Comparison of ENCODE assay signal across 21 cellular contexts in genomic region chr2:109223490-109223889, GRCh38.
DNase-seq lines count a peak whose midpoint lies in the region; ATAC-seq, FAIRE-seq and TF ChIP-seq lines count a peak whose summit lies in the region.
"Had no signal": no experiment of that assay in that cellular context is flagged by ENCODE, and none has a peak within 500 bp of the region (broad histone marks: within the 10 kb centered on the region; RNA-seq: fewer than 3 reads in every experiment).

No MANE protein-coding gene starts in this region.

- no peak for TF ChIP-seq CTCF in GM23338 (conservative IDR thresholded peaks at IDR 0.05; ENCODE audit: low read depth in 2 of 2)
- TF ChIP-seq CTCF in H1 (IDR thresholded peaks at IDR 0.05; ENCODE audit: control extremely low read depth in 1 of 3, insufficient read depth in 1 of 3, low read depth in 1 of 3, low read length in 3 of 3), result no peak
- no peak for TF ChIP-seq CTCF in neutrophil (IDR thresholded peaks at IDR 0.05)

- H4K91ac ChIP-seq in H1 (replicated peaks; ENCODE audit: insufficient read length, low read length), result no peak overlapping the region

- CTCF ChIA-PET in activated CD4-positive, alpha-beta memory T cell treated with anti-CD3 and anti-CD28 coated beads, Interleukin-2, amount 10 ng/mL, durations not matched to agents 7 days and 5 days (lab: Charles Lee), result interaction anchor here (1.6 kb wide), 1 partner anchor 11 kb away, joined by 3 read pairs; no protein-coding TSS in a partner anchor
- CTCF ChIA-PET in activated CD4-positive, alpha-beta memory T cell treated with anti-CD3 and anti-CD28 coated beads for 36 hours (lab: Charles Lee), result no interaction called here
- CTCF ChIA-PET in H1 (lab: Charles Lee; ENCODE audit: partially characterized antibody) (interaction anchor here (0.7 to 2.6 kb wide), 19 partner anchors 8 to 499 kb away, joined by 3 to 13 read pairs (median 4); no protein-coding TSS in a partner anchor), T-cell (lab: Charles Lee) (interaction anchor here in 1 of 2 donors (1.3 kb wide), 1 partner anchor 287 kb away, joined by 3 read pairs; no protein-coding TSS in a partner anchor)

- no peak for TF ChIP-seq POLR2A in H1 (IDR thresholded peaks at IDR 0.05; ENCODE audit: control extremely low read depth in 1 of 2, low read depth in 2 of 2, low read length in 2 of 2)

- no peaks in the 10 kb centered on the region for H3K23me2 ChIP-seq in H1 (ENCODE audit: low read depth, low read length)

- no peak overlapping the region for H3K56ac ChIP-seq in H1 (replicated peaks; ENCODE audit: insufficient read length, low read depth, low read length)

- H3K4me3 Mint-ChIP-seq in activated CD4-positive, alpha-beta memory T cell treated with anti-CD3 and anti-CD28 coated beads, Interleukin-2, amount 10 ng/mL, durations not matched to agents 7 days and 5 days, result no peak overlapping the region
- H3K4me3 Mint-ChIP-seq in activated CD4-positive, alpha-beta memory T cell treated with anti-CD3 and anti-CD28 coated beads for 36 hours, result no peak overlapping the region
- H3K4me3 Mint-ChIP-seq in GM23338, result no peak overlapping the region
- no peak overlapping the region for H3K4me3 Mint-ChIP-seq in T-cell
- H3K4me3 Mint-ChIP-seq: CD4-positive, CD25-positive, alpha-beta regulatory T cell; IgD-negative memory B cell had no signal

- H3K4me3 ChIP-seq in GM23338 (no peak overlapping the region), H1 (ENCODE audit: extremely low read depth in 1 of 4, insufficient read depth in 2 of 4, low read depth in 3 of 4, low read length in 4 of 4) (no peak overlapping the region), neutrophil (ENCODE audit: low read depth in 1 of 2, low read length in 1 of 2) (no peak overlapping the region)

- H2BK120ac ChIP-seq in H1 (replicated peaks; ENCODE audit: low read depth, low read length), result no peak overlapping the region

- no peak overlapping the region for H3K23ac ChIP-seq in H1 (ENCODE audit: insufficient read length)

- H3K14ac ChIP-seq in H1 (ENCODE audit: insufficient read length), result no peak overlapping the region

- no peak overlapping the region for H2BK20ac ChIP-seq in H1 (ENCODE audit: low read length)

- no peak overlapping the region for H3K18ac ChIP-seq in H1 (ENCODE audit: extremely low read depth, low read length)

- no peak overlapping the region for H4K5ac ChIP-seq in H1 (ENCODE audit: insufficient read length, low read depth, low read length)

- ATAC-seq in GM23338, result peak; percentile 36; the same call in 2 of the 3 replicates
- ATAC-seq in HG03175 (IDR thresholded peaks at IDR 0.05; ENCODE audit: unreplicated experiment), result no peak
- ATAC-seq in T-cell (replicated peaks in 1 of 4), result no peak

- H3K9me3 Mint-ChIP-seq in activated CD4-positive, alpha-beta memory T cell treated with anti-CD3 and anti-CD28 coated beads, Interleukin-2, amount 10 ng/mL, durations not matched to agents 7 days and 5 days, result no peaks in the 10 kb centered on the region
- no peaks in the 10 kb centered on the region for H3K9me3 Mint-ChIP-seq in activated CD4-positive, alpha-beta memory T cell treated with anti-CD3 and anti-CD28 coated beads for 36 hours
- H3K9me3 Mint-ChIP-seq in GM23338 (no peaks in the 10 kb centered on the region), T-cell (no peaks in the 10 kb centered on the region)
- H3K9me3 Mint-ChIP-seq: CD4-positive, CD25-positive, alpha-beta regulatory T cell; IgD-negative memory B cell had no signal

- H2BK12ac ChIP-seq in H1 (ENCODE audit: low read depth, low read length), result no peak overlapping the region

- POLR2A ChIA-PET in activated CD4-positive, alpha-beta memory T cell treated with anti-CD3 and anti-CD28 coated beads, Interleukin-2, amount 10 ng/mL, durations not matched to agents 7 days and 5 days (lab: Charles Lee), result no interaction called here
- POLR2A ChIA-PET in activated CD4-positive, alpha-beta memory T cell treated with anti-CD3 and anti-CD28 coated beads for 36 hours (lab: Charles Lee), result no interaction called here
- POLR2A ChIA-PET in H1 (lab: Charles Lee; ENCODE audit: partially characterized antibody) (no interaction called here), T-cell (lab: Charles Lee) (no interaction called here)

- H3K36me3 ChIP-seq in GM23338 (ENCODE audit: insufficient read depth), result no peaks in the 10 kb centered on the region
- H3K36me3 ChIP-seq in H1 (ENCODE audit: control insufficient read depth in 2 of 4, insufficient read depth in 4 of 4, low read length in 3 of 4), result no peaks in the 10 kb centered on the region
- no peaks in the 10 kb centered on the region for H3K36me3 ChIP-seq in neutrophil

- H2BK5ac ChIP-seq in H1 (ENCODE audit: low read depth, low read length), result no peak overlapping the region

- H2BK15ac ChIP-seq in H1 (ENCODE audit: low read length), result no peak overlapping the region; the same call in 1 of the 2 replicates

- H3K9me3 ChIP-seq in H1 (ENCODE audit: insufficient read depth in 2 of 2, low read depth in 1 of 2, low read length in 1 of 2) (no peaks in the 10 kb centered on the region), neutrophil (no peaks in the 10 kb centered on the region)
- H3K9me3 ChIP-seq: SK-N-SH had no signal

- WGBS in H1 (ENCODE audit: extremely low coverage in 1 of 2, insufficient coverage in 1 of 2, insufficient read length in 1 of 2, insufficient replicate concordance in 2 of 2, low coverage in 1 of 2, low lambda C conversion rate in 2 of 2, missing lambda C conversion rate in 1 of 2), 2 experiments, result 95% methylated on average over 8 of the region's 8 CpGs; no CpG with 5 or more reads in 1 of the 2 experiments

- intact Hi-C loops in activated CD4-positive, alpha-beta memory T cell treated with anti-CD3 and anti-CD28 coated beads for 36 hours (cut with micrococcal nuclease), result no loop called here

- H3K4me2 ChIP-seq in GM23338, result no peak overlapping the region
- no peak overlapping the region for H3K4me2 ChIP-seq in H1 (ENCODE audit: insufficient read depth in 1 of 2, low read depth in 2 of 2, low read length in 2 of 2)
- H3K4me2 ChIP-seq: SK-N-SH had no signal

- no peak for FAIRE-seq in H1 (lab: Jason Lieb, UNC)
- FAIRE-seq: RCC 7860 had no signal

- H3K27ac ChIP-seq in GM23338 (ENCODE audit: low read depth) (no peak overlapping the region), H1 (ENCODE audit: low read depth, low read length) (no peak overlapping the region), neutrophil (peak overlapping the region; percentile 90)
- H3K27ac ChIP-seq: 22Rv1 had no signal

- 0 out of 2 replicates have a peak, but pooled peaks cover 2% of the 10 kb centered on the region for H3K9me2 ChIP-seq in GM23338 (ENCODE audit: insufficient read depth)
- H3K9me2 ChIP-seq: SK-N-SH had no signal

- no peaks in the 10 kb centered on the region for H4K20me1 ChIP-seq in GM23338 (replicated peaks; ENCODE audit: insufficient read depth)
- no peaks in the 10 kb centered on the region for H4K20me1 ChIP-seq in H1 (replicated peaks in 1 of 2; ENCODE audit: control insufficient read depth in 1 of 2, insufficient read depth in 2 of 2, low read length in 2 of 2)

- H3K27ac Mint-ChIP-seq in activated CD4-positive, alpha-beta memory T cell treated with anti-CD3 and anti-CD28 coated beads, Interleukin-2, amount 10 ng/mL, durations not matched to agents 7 days and 5 days, result no peak overlapping the region
- H3K27ac Mint-ChIP-seq in activated CD4-positive, alpha-beta memory T cell treated with anti-CD3 and anti-CD28 coated beads for 36 hours, result no peak overlapping the region
- H3K27ac Mint-ChIP-seq in GM23338 (no peak overlapping the region), T-cell (no peak overlapping the region)
- H3K27ac Mint-ChIP-seq: CD4-positive, CD25-positive, alpha-beta regulatory T cell; IgD-negative memory B cell had no signal

- H3K79me1 ChIP-seq in H1 (ENCODE audit: low read depth, low read length), result no peaks in the 10 kb centered on the region

- no peak overlapping the region for H2AFZ ChIP-seq in GM23338
- 0 out of 2 replicates have a peak overlapping the region, but pooled peaks have one; percentile 6 for H2AFZ ChIP-seq in H1 (ENCODE audit: low read length)

- no peaks in the 10 kb centered on the region for H3K4me1 ChIP-seq in GM23338 (ENCODE audit: insufficient read depth)
- no peaks in the 10 kb centered on the region; a peak in 1 of 7 replicates for H3K4me1 ChIP-seq in H1 (replicated peaks in 1 of 4; ENCODE audit: control insufficient read depth in 3 of 4, insufficient read depth in 4 of 4, low read length in 3 of 4)
- H3K4me1 ChIP-seq in neutrophil (ENCODE audit: control insufficient read depth in 1 of 2, insufficient read depth in 1 of 2, low read depth in 1 of 2, low read length in 1 of 2), result peaks cover 74 to 78% of the 10 kb centered on the region in 2 experiments

- H3K4ac ChIP-seq in H1 (replicated peaks; ENCODE audit: insufficient read length, low read depth, low read length), result no peak overlapping the region

- H3K27me3 Mint-ChIP-seq in activated CD4-positive, alpha-beta memory T cell treated with anti-CD3 and anti-CD28 coated beads, Interleukin-2, amount 10 ng/mL, durations not matched to agents 7 days and 5 days, result peaks cover 78% of the 10 kb centered on the region
- H3K27me3 Mint-ChIP-seq in activated CD4-positive, alpha-beta memory T cell treated with anti-CD3 and anti-CD28 coated beads for 36 hours, result peaks cover 28% of the 10 kb centered on the region
- H3K27me3 Mint-ChIP-seq in GM23338 (ENCODE audit: insufficient read depth, low read depth, poor library complexity) (peaks cover 5% of the 10 kb centered on the region), T-cell (peaks cover 0 to 16% of the 10 kb centered on the region in 2 donors)

- peak overlapping the region; percentile 80; the same call in 1 of the 2 replicates for H4K8ac ChIP-seq in H1 (ENCODE audit: extremely low read depth, insufficient read depth, low read length)

- no peak for TF ChIP-seq RAD21 in H1 (IDR thresholded peaks at IDR 0.05 in 1 of 2, conservative IDR thresholded peaks at IDR 0.05 in 1 of 2; ENCODE audit: low read depth in 2 of 2, low read length in 2 of 2)

- no peaks in the 10 kb centered on the region for H3K36me3 Mint-ChIP-seq in activated CD4-positive, alpha-beta memory T cell treated with anti-CD3 and anti-CD28 coated beads, Interleukin-2, amount 10 ng/mL, durations not matched to agents 7 days and 5 days (ENCODE audit: low read depth)
- no peaks in the 10 kb centered on the region for H3K36me3 Mint-ChIP-seq in activated CD4-positive, alpha-beta memory T cell treated with anti-CD3 and anti-CD28 coated beads for 36 hours
- H3K36me3 Mint-ChIP-seq in GM23338 (ENCODE audit: low read depth), result no peaks in the 10 kb centered on the region
- H3K36me3 Mint-ChIP-seq in T-cell, result no peaks in the 10 kb centered on the region
- H3K36me3 Mint-ChIP-seq: CD4-positive, CD25-positive, alpha-beta regulatory T cell; IgD-negative memory B cell had no signal

- peaks cover 14% of the 10 kb centered on the region for H3K4me1 Mint-ChIP-seq in activated CD4-positive, alpha-beta memory T cell treated with anti-CD3 and anti-CD28 coated beads, Interleukin-2, amount 10 ng/mL, durations not matched to agents 7 days and 5 days
- H3K4me1 Mint-ChIP-seq in activated CD4-positive, alpha-beta memory T cell treated with anti-CD3 and anti-CD28 coated beads for 36 hours (ENCODE audit: low read depth), result peaks cover 5% of the 10 kb centered on the region
- H3K4me1 Mint-ChIP-seq in GM23338, result peaks cover 3% of the 10 kb centered on the region; the same call in 2 of the 3 replicates
- H3K4me1 Mint-ChIP-seq in T-cell, result peaks cover 5 to 7% (median 7%) of the 10 kb centered on the region in 3 donors
- H3K4me1 Mint-ChIP-seq: IgD-negative memory B cell had no signal

- no peaks in the 10 kb centered on the region for H3K79me2 ChIP-seq in GM23338 (replicated peaks; ENCODE audit: insufficient read depth)
- no peaks in the 10 kb centered on the region for H3K79me2 ChIP-seq in H1 (ENCODE audit: control insufficient read depth in 1 of 2, insufficient read depth in 2 of 2, low read length in 2 of 2)

- H2AK5ac ChIP-seq in H1 (ENCODE audit: low read depth, low read length), result no peak overlapping the region

- TF ChIP-seq EP300 in H1 (IDR thresholded peaks at IDR 0.05; ENCODE audit: borderline replicate concordance in 1 of 2, low read depth in 2 of 2, low read length in 2 of 2), result no peak

- in situ Hi-C loops in ACHN (cut with HindIII; ENCODE audit: low pct_ligation_motif_present, low pct_unique_long_range_greater_than_20kb, low sequenced_read_pairs), result no loop called here

- peak; percentile 2 for DNase-seq in activated CD4-positive, alpha-beta memory T cell treated with anti-CD3 and anti-CD28 coated beads, Interleukin-2, amount 10 ng/mL, durations not matched to agents 7 days and 5 days
- DNase-seq in activated CD4-positive, alpha-beta memory T cell treated with anti-CD3 and anti-CD28 coated beads for 36 hours, result no peak
- DNase-seq in GM23338 (ENCODE audit: low spot score) (no peak), H1 (ENCODE audit: low read depth in 1 of 2, low spot score in 2 of 2) (no peak), T-cell (no peak), ACHN (no peak)
- DNase-seq: CD4-positive, CD25-positive, alpha-beta regulatory T cell; DMS153; NCI-H1048; NCI-H1417; NCI-H1694; NCI-H2029 treated with DMSO at 0.1 percent for 48 hours; NCI-H2227 treated with DMSO at 0.1 percent for 48 hours; NCI-H526 treated with DMSO at 0.1 percent for 48 hours; SK-N-SH had no signal

- H3K27me3 ChIP-seq in GM23338 (ENCODE audit: insufficient read depth) (no peaks in the 10 kb centered on the region), H1 (replicated peaks in 1 of 4; ENCODE audit: control insufficient read depth in 3 of 4, extremely low read depth in 1 of 4, insufficient read depth in 3 of 4, low read length in 3 of 4) (no peaks in the 10 kb centered on the region), neutrophil (no peaks in the 10 kb centered on the region)

- no peak overlapping the region for H3K9ac ChIP-seq in H1 (replicated peaks in 1 of 4; ENCODE audit: extremely low read depth in 1 of 4, low read depth in 3 of 4, low read length in 3 of 4)
- H3K9ac ChIP-seq: KMS-11, SK-N-SH had no signal

- no peaks in the 10 kb centered on the region for H3F3A ChIP-seq in GM23338 (replicated peaks; ENCODE audit: low read depth)
